In the genomic region with DNA sequence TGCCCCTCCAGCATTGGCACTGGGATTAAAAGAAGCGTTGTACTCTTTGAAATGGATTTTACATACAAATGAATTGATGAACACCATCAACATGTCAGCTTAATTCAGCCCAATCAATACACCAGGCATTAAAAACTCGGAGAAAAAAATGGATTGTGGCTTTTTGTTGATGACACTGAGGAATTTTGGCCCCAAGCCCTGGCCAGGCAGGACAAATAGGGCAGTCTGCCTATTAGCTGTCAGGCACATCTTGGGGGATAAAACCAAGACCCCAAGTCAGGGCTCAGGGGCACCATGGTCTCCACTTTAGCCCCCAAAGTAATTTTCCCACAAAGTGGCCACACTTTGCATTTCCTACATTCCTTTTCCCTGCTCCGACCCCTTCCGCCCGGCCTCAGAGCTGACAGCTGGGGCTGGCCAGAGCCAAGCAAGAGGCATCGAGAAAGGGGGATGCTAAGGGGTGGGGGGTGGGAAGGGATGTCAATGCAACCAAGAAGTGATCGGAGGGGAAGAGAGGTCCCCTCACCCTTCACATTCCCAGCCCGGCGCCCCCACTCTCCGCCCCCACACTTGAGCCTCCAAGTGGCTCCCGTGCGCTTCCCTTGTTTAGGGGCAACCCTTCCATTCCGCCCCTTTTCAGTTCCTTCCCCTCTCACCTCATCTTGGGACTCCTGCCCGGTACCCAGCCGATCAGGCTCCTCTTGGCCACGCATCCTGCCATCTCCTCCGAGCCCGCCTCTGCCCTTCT, we compare ENCODE assay signal across 9 cellular contexts. TPM values are rescaled to one million over a fixed set of nuclear protein-coding genes. Genes with fewer than 3 reads are reported as not detected.
A peak's percentile ranks its signal among the peaks of the same experiment; 100 is the strongest.
DNase-seq lines count a peak whose midpoint lies in the region; ATAC-seq, FAIRE-seq and TF ChIP-seq lines count a peak whose summit lies in the region.
"Had no signal": no experiment of that assay in that cellular context is flagged by ENCODE, and none has a peak within 500 bp of the region (broad histone marks: within the 10 kb centered on the region; RNA-seq: fewer than 3 reads in every experiment).

No MANE protein-coding gene starts in this region.

- no peaks in the 10 kb centered on the region for H3K9me3 Mint-ChIP-seq in activated T-helper 17 cell treated with anti-CD3 and anti-CD28 coated beads, Interleukin-2, amount 50 U/mL, for 72 hours
- no peaks in the 10 kb centered on the region for H3K9me3 Mint-ChIP-seq in stimulated activated naive CD8-positive, alpha-beta T cell treated with anti-CD3 and anti-CD28 coated beads, Interleukin-15, amount 100 ng/mL, for 72 hours

- H3K27ac Mint-ChIP-seq in activated T-helper 17 cell treated with anti-CD3 and anti-CD28 coated beads, Interleukin-2, amount 50 U/mL, for 72 hours, result no peak overlapping the region
- H3K27ac Mint-ChIP-seq in stimulated activated naive CD8-positive, alpha-beta T cell treated with anti-CD3 and anti-CD28 coated beads, Interleukin-15, amount 100 ng/mL, for 72 hours, result peak overlapping the region; percentile 83 to 90

- H3K4me3 Mint-ChIP-seq in activated T-helper 17 cell treated with anti-CD3 and anti-CD28 coated beads, Interleukin-2, amount 50 U/mL, for 72 hours, result peak overlapping the region; percentile 85
- peak overlapping the region; percentile 90 to 98 for H3K4me3 Mint-ChIP-seq in stimulated activated naive CD8-positive, alpha-beta T cell treated with anti-CD3 and anti-CD28 coated beads, Interleukin-15, amount 100 ng/mL, for 72 hours

- no peaks in the 10 kb centered on the region for H3K36me3 ChIP-seq in A673 (ENCODE audit: insufficient read depth, low read length, poor library complexity, severe bottlenecking)
- H3K36me3 ChIP-seq in iPS-20b (ENCODE audit: insufficient read depth, low read depth, low read length), result no peaks in the 10 kb centered on the region

- H3K9me3 ChIP-seq in A673 (ENCODE audit: low read depth, low read length, poor library complexity, severe bottlenecking), result no peaks in the 10 kb centered on the region
- H3K9me3 ChIP-seq in iPS-20b (ENCODE audit: insufficient read depth, low read depth, low read length), result no peaks in the 10 kb centered on the region

- no peak for ATAC-seq in activated T-helper 17 cell treated with anti-CD3 and anti-CD28 coated beads, Interleukin-2, amount 50 U/mL, for 72 hours (replicated peaks)
- ATAC-seq in stimulated activated naive CD8-positive, alpha-beta T cell treated with anti-CD3 and anti-CD28 coated beads, Interleukin-15, amount 100 ng/mL, for 72 hours, result no peak
- ATAC-seq in HG03108 (IDR thresholded peaks at IDR 0.05; ENCODE audit: unreplicated experiment), result no peak
- ATAC-seq in HG02610 (IDR thresholded peaks at IDR 0.05; ENCODE audit: unreplicated experiment), result no peak

- POLR2A ChIA-PET in A673 (lab: Charles Lee; ENCODE audit: low non-redundant PET), result no interaction called here

- CTCF ChIA-PET in A673 (lab: Charles Lee), result interaction anchor here (0.6 kb wide), 1 partner anchor 1573 kb away, joined by 3 read pairs; no protein-coding TSS in a partner anchor

- H3K27ac ChIP-seq in A673 (ENCODE audit: low read depth, low read length, poor library complexity, severe bottlenecking) (peak overlapping the region; percentile 58), iPS-20b (ENCODE audit: low read length) (no peak overlapping the region)

- H3K4me1 ChIP-seq in A673 (ENCODE audit: insufficient read depth, low read length, poor library complexity, severe bottlenecking), result peaks cover 19% of the 10 kb centered on the region
- peaks cover 6% of the 10 kb centered on the region; the same call in 1 of the 2 replicates for H3K4me1 ChIP-seq in iPS-20b (ENCODE audit: insufficient read depth, low read length)

- no peak for TF ChIP-seq POLR2A in GM12891 (IDR thresholded peaks at IDR 0.05; ENCODE audit: low read depth, low read length)

- no TSS peak for BruUV-seq in A673 (replicated peaks; lab: Mats Ljungman, UMichigan)

- no peak for FAIRE-seq in GM12891 (lab: Jason Lieb, UNC)

- DNase-seq in A673 (ENCODE audit: low spot score) (no peak), GM12891 (ENCODE audit: insufficient read length, low spot score) (no peak), NCI-H2196 (lab: John Stamatoyannopoulos, UW; ENCODE audit: unreplicated experiment) (no peak)
- DNase-seq in stimulated activated naive CD8-positive, alpha-beta T cell treated with anti-CD3 and anti-CD28 coated beads, Interleukin-15, amount 100 ng/mL, for 72 hours, result no peak

- peak overlapping the region; percentile 65; the same call in 1 of the 2 replicates for H3K9ac ChIP-seq in iPS-20b (ENCODE audit: low read depth, low read length)

- H3K36me3 Mint-ChIP-seq in activated T-helper 17 cell treated with anti-CD3 and anti-CD28 coated beads, Interleukin-2, amount 50 U/mL, for 72 hours (ENCODE audit: low read depth), result no peaks in the 10 kb centered on the region

- H3K4me3 ChIP-seq in A673 (ENCODE audit: low read depth, low read length, poor library complexity, severe bottlenecking), result peak overlapping the region; percentile 78
- H3K4me3 ChIP-seq in iPS-20b (ENCODE audit: low read length), result peak overlapping the region; percentile 91

- intact Hi-C loops in A673 (cut with micrococcal nuclease; ENCODE audit: unreplicated experiment), result no loop called here

- TF ChIP-seq CTCF in A673 (conservative IDR thresholded peaks at IDR 0.05; ENCODE audit: low read depth, low read length), result no peak

- peaks cover 3% of the 10 kb centered on the region for H3K27me3 Mint-ChIP-seq in activated T-helper 17 cell treated with anti-CD3 and anti-CD28 coated beads, Interleukin-2, amount 50 U/mL, for 72 hours
- peaks cover 33% of the 10 kb centered on the region for H3K27me3 Mint-ChIP-seq in stimulated activated naive CD8-positive, alpha-beta T cell treated with anti-CD3 and anti-CD28 coated beads, Interleukin-15, amount 100 ng/mL, for 72 hours

- H3K27me3 ChIP-seq in A673 (replicated peaks; ENCODE audit: insufficient read depth, low read depth, low read length, poor library complexity) (no peaks in the 10 kb centered on the region), iPS-20b (ENCODE audit: insufficient read depth, low read length) (peaks cover 21% of the 10 kb centered on the region)

- peaks cover 10% of the 10 kb centered on the region for H3K4me1 Mint-ChIP-seq in activated T-helper 17 cell treated with anti-CD3 and anti-CD28 coated beads, Interleukin-2, amount 50 U/mL, for 72 hours
- H3K4me1 Mint-ChIP-seq in stimulated activated naive CD8-positive, alpha-beta T cell treated with anti-CD3 and anti-CD28 coated beads, Interleukin-15, amount 100 ng/mL, for 72 hours, result peaks cover 34% of the 10 kb centered on the region

TF ChIP-seq in GM12891, 5 proteins besides CTCF, POLR2A, EP300 and RAD21:
- TF ChIP-seq SPI1 (IDR thresholded peaks at IDR 0.05; ENCODE audit: low read depth, low read length) (0 out of 2 replicates have a peak, but pooled peaks have one; percentile 21), POU2F2 (IDR thresholded peaks at IDR 0.05; ENCODE audit: low read depth, low read length) (no peak)
TF ChIP-seq in GM12891: peak in this region for 1.

RNA-seq across cellular contexts. Expression of a gene that starts 0.7 kb away (rescaled TPM):
- total RNA-seq in A673 (2021), result 25.0 and 31.4 TPM in 2 replicates
- 1.6 TPM for polyA plus RNA-seq in GM12891 (2012; ENCODE audit: low read depth, missing spikeins)
- total RNA-seq in activated T-helper 17 cell treated with anti-CD3 and anti-CD28 coated beads, Interleukin-2, amount 50 U/mL, for 72 hours, result 10 to 100 TPM in 1 of 2 donors, 1 to 10 TPM in 1; 9.8 to 13.0 TPM

RNA-seq across cellular contexts. Expression of a gene that starts 34.0 kb away (rescaled TPM):
- total RNA-seq in A673 (2021), result 0.84 TPM in 1 of 2 replicates, not detected in the other
- not detected for polyA plus RNA-seq in GM12891 (2012; ENCODE audit: low read depth, missing spikeins)
- total RNA-seq in activated T-helper 17 cell treated with anti-CD3 and anti-CD28 coated beads, Interleukin-2, amount 50 U/mL, for 72 hours, result not detected
- total RNA-seq: renal cortical epithelial cell had no signal
